In the genomic region with DNA sequence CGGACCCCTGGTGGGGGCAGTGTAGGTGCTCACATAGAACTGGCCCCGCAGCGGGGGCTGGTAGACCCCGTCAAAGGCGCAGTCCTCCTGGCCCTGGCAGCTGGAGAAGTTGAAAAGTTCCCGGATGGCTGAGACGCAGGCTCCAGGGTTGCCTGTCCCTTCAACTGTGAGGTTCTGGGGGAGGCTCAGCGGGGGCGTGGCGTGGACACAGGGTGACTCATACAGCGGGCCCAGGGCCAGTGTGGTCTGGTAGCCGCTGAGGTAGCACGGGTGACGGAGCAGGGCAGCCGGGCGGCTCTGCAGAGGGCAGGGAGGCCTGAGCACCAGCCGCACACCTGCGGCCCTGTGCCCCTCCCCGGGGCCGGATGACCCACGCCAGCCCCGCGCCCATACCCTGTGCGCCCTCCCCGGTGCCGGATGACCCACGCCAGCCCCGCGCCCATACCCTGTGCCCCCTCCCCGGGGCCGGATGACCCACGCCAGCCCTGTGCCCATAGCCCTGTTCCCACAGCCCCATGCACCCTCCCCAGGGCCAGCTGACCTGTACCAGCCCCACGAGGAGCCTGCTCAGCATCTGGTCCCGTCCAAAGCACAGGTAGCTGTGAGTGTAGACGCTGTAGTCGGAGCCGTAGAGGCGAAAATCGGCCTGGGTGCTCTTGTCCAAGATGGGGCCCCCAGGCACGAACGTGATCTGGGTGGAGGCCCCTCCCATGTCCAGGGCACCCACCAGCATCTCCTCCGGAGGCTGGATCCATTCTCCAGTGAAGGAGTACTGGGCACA, we compare ENCODE assay signal across 9 cellular contexts. TPM values are rescaled to one million over a fixed set of nuclear protein-coding genes. Genes with fewer than 3 reads are reported as not detected.
DNase-seq lines count a peak whose midpoint lies in the region; ATAC-seq, FAIRE-seq and TF ChIP-seq lines count a peak whose summit lies in the region.
"Had no signal": no experiment of that assay in that cellular context is flagged by ENCODE, and none has a peak within 500 bp of the region (broad histone marks: within the 10 kb centered on the region; RNA-seq: fewer than 3 reads in every experiment).

No MANE protein-coding gene starts in this region.

- H3K9me3 ChIP-seq in heart left ventricle (no peaks in the 10 kb centered on the region), small intestine (ENCODE audit: control insufficient read depth, low read depth) (no peaks in the 10 kb centered on the region)

- no peak overlapping the region for H3K4me3 ChIP-seq in heart left ventricle
- H3K4me3 ChIP-seq in small intestine (ENCODE audit: low read depth in 1 of 2, low read length in 2 of 2), result peak overlapping the region in 1 of 2 donors; percentile 16
- H3K4me3 ChIP-seq: skin epidermis had no signal

- TF ChIP-seq CTCF in heart left ventricle (IDR thresholded peaks at IDR 0.05), result no peak
- no peak for TF ChIP-seq CTCF in GM20000 (IDR thresholded peaks at IDR 0.05; ENCODE audit: extremely low read depth, missing control alignments)

- no peak for FAIRE-seq in small intestine (lab: Jason Lieb, UNC)

- H3K27me3 ChIP-seq in heart left ventricle (peaks cover 0 to 10% (median under 1%) of the 10 kb centered on the region in 9 donors), small intestine (ENCODE audit: control insufficient read depth in 2 of 2, insufficient read depth in 2 of 2, low read length in 2 of 2) (no peaks in the 10 kb centered on the region)

- H3K4me1 ChIP-seq in heart left ventricle, result peaks cover 0 to 3% (median 0%) of the 10 kb centered on the region in 12 donors
- H3K4me1 ChIP-seq in small intestine (ENCODE audit: control insufficient read depth in 2 of 2, insufficient read depth in 1 of 2, low read depth in 1 of 2, low read length in 1 of 2), result no peaks in the 10 kb centered on the region

- H3K36me3 ChIP-seq in heart left ventricle (no peaks in the 10 kb centered on the region), small intestine (ENCODE audit: control insufficient read depth in 2 of 2, insufficient read depth in 2 of 2, low read length in 2 of 2) (no peaks in the 10 kb centered on the region)

- DNase-seq in H4 (ENCODE audit: low spot score), result peak; percentile 90
- DNase-seq in SW480 (ENCODE audit: low spot score), result peak; percentile 90
- peak in 3 of 5 donors; percentile 40 to 69 (median 63) for DNase-seq in heart left ventricle
- DNase-seq in small intestine, result peak; percentile 83
- DNase-seq in medulla oblongata (ENCODE audit: extremely low spot score), result no peak
- DNase-seq in dedifferentiated amniotic fluid mesenchymal stem cell (ENCODE audit: extremely low spot score), result no peak
- DNase-seq in activated CD8-positive, alpha-beta memory T cell treated with anti-CD3 and anti-CD28 coated beads for 24 hours, result no peak
- no peak for DNase-seq in GM20000 (ENCODE audit: low spot score)

- intact Hi-C loops in heart left ventricle (cut with DNase I), result no loop called here

- 76 to 82% (median 80%) methylated on average over 21 to 42 of the region's 42 CpGs for WGBS in heart left ventricle, 4 donors
- 14 to 63% (median 32%) methylated on average over 40 to 42 of the region's 42 CpGs for WGBS in small intestine, 3 donors

- TF ChIP-seq POLR2A in heart left ventricle (IDR thresholded peaks at IDR 0.05), result no peak

- ATAC-seq in heart left ventricle, result peak in 3 of 4 donors; percentile 46 to 58 (median 55)

- H3K27ac ChIP-seq in heart left ventricle, result no peak overlapping the region
- peak overlapping the region in 1 of 2 donors; percentile 47 for H3K27ac ChIP-seq in small intestine (ENCODE audit: low read depth in 1 of 2, low read length in 1 of 2)
- H3K27ac ChIP-seq: skin epidermis had no signal

RNA-seq across cellular contexts. Expression of a gene that starts 5.0 kb away (rescaled TPM):
- 0.08 TPM in 1 of 2 replicates, not detected in the other for total RNA-seq in H4 (2014; rRNA removed; shearing (Covaris generic))
- not detected for total RNA-seq in heart left ventricle
- polyA plus RNA-seq in heart left ventricle (not detected), small intestine (10 to 100 TPM; 15.9 to 85.4 (median 62.8) TPM)

RNA-seq across cellular contexts. Expression of a gene that starts 13.0 kb away (rescaled TPM):
- not detected in 2 replicates for total RNA-seq in H4 (2014; rRNA removed; shearing (Covaris generic))
- 1 to 10 TPM in 8 of 9 donors, under 1 TPM in 1; 0.81 to 5.5 (median 2.7) TPM for total RNA-seq in heart left ventricle
- polyA plus RNA-seq in heart left ventricle, result 1 to 10 TPM in 1 of 2 donors, under 1 TPM in 1; 0.44 to 4.1 TPM
- 10 to 100 TPM in 2 of 3 donors, 1 to 10 TPM in 1; 8.0 to 38.0 (median 24.9) TPM for polyA plus RNA-seq in small intestine

RNA-seq across cellular contexts. Expression of a gene that starts 13.2 kb away (rescaled TPM):
- total RNA-seq in H4 (2014; rRNA removed; shearing (Covaris generic)), result 1.4 and 2.8 TPM in 2 replicates
- 10 to 100 TPM in 2 of 9 donors, 1 to 10 TPM in 7; 4.1 to 12.9 (median 8.6) TPM for total RNA-seq in heart left ventricle
- polyA plus RNA-seq in heart left ventricle, result 10 to 100 TPM in 1 of 2 donors, 1 to 10 TPM in 1; 5.6 to 15.2 TPM
- 10 to 100 TPM; 15.0 to 36.2 (median 28.6) TPM for polyA plus RNA-seq in small intestine

RNA-seq across cellular contexts. Expression of a gene that starts 23.0 kb away (rescaled TPM):
- total RNA-seq in H4 (2014; rRNA removed; shearing (Covaris generic)), result 17.1 and 19.1 TPM in 2 replicates
- 10 to 100 TPM in 8 of 9 donors, 1 to 10 TPM in 1; 7.5 to 21.0 (median 12.6) TPM for total RNA-seq in heart left ventricle
- polyA plus RNA-seq in heart left ventricle (10 to 100 TPM; 17.3 to 22.1 TPM), small intestine (10 to 100 TPM; 34.0 to 76.9 (median 57.3) TPM)

Comparison
In these comparisons a context has a peak if more than half of its experiments do, and no peak if none do; other contexts are left out.
1. DNase-seq: peak in H4 (single experiment), SW480 (single experiment), heart left ventricle (3 of 5) and small intestine (single experiment); none in medulla oblongata (single experiment), dedifferentiated amniotic fluid mesenchymal stem cell (single experiment), activated CD8-positive, alpha-beta memory T cell treated with anti-CD3 and anti-CD28 coated beads for 24 hours (single experiment) and GM20000 (single experiment).